1 cellular context compared by ENCODE assay signal in the genomic region with DNA sequence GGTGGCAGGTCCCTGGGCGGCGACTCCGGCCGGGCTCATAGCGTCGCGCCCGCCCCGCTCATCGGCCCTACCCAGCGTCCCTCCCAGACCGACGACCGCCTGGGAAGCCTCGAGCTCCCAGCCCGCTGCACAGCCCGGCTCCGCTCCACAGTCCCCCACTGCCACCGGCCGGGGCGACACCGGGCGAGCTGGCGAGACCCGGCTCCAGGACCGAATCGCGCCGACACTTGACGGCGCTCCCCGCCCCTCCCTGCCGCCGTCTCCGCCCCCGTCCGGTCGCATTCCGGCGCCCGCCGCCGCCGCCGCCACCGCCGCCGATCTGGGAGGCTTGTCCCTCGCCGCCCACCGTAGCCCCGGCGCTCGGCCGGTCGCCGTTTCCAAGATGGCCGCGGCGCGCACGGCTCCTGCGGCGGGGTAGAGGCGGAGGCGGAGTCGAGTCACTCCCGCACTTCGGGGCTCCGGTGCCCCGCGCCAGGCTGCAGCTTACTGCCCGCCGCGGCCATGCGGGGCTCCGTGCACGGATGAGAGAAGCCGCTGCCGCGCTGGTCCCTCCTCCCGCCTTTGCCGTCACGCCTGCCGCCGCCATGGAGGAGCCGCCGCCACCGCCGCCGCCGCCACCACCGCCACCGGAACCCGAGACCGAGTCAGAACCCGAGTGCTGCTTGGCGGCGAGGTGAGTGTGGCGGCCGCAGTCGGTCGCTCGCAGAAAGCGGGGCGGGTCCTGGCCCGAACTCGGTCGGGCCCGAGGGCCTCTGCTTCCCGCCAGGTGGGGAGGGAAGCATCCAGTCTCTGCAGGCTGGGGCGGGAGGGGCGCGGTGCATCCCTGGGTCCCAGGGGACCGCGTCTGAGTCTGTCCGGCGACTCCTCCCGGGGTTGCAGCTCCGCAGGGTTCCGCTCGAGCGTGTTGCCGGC.
TF ChIP-seq lines count a peak whose summit lies in the region.

A gene with protein sequence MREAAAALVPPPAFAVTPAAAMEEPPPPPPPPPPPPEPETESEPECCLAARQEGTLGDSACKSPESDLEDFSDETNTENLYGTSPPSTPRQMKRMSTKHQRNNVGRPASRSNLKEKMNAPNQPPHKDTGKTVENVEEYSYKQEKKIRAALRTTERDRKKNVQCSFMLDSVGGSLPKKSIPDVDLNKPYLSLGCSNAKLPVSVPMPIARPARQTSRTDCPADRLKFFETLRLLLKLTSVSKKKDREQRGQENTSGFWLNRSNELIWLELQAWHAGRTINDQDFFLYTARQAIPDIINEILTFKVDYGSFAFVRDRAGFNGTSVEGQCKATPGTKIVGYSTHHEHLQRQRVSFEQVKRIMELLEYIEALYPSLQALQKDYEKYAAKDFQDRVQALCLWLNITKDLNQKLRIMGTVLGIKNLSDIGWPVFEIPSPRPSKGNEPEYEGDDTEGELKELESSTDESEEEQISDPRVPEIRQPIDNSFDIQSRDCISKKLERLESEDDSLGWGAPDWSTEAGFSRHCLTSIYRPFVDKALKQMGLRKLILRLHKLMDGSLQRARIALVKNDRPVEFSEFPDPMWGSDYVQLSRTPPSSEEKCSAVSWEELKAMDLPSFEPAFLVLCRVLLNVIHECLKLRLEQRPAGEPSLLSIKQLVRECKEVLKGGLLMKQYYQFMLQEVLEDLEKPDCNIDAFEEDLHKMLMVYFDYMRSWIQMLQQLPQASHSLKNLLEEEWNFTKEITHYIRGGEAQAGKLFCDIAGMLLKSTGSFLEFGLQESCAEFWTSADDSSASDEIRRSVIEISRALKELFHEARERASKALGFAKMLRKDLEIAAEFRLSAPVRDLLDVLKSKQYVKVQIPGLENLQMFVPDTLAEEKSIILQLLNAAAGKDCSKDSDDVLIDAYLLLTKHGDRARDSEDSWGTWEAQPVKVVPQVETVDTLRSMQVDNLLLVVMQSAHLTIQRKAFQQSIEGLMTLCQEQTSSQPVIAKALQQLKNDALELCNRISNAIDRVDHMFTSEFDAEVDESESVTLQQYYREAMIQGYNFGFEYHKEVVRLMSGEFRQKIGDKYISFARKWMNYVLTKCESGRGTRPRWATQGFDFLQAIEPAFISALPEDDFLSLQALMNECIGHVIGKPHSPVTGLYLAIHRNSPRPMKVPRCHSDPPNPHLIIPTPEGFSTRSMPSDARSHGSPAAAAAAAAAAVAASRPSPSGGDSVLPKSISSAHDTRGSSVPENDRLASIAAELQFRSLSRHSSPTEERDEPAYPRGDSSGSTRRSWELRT (N-terminal part only) (plus strand): TSS at position 359 of the 912 bp plus-strand sequence. CDS start 163 bp downstream, at position 522.

TF ChIP-seq in GM12878, 131 proteins besides CTCF, POLR2A, EP300 and RAD21 (continues in another document):
- TF ChIP-seq NKRF (conservative IDR thresholded peaks at IDR 0.05) (peak; percentile 43; the same call in 1 of the 2 replicates), EZH2 (IDR thresholded peaks at IDR 0.05; ENCODE audit: borderline replicate concordance, control insufficient read depth, low read depth, low read length) (no peak), BACH1 (IDR thresholded peaks at IDR 0.05; ENCODE audit: borderline replicate concordance) (peak; percentile 66; the same call in 1 of the 2 replicates), ATF3 (IDR thresholded peaks at IDR 0.05; ENCODE audit: borderline replicate concordance, extremely low read depth, low read depth, low read length) (no peak), RBBP5 (conservative IDR thresholded peaks at IDR 0.05) (no peak), NRF1 (conservative IDR thresholded peaks at IDR 0.05; ENCODE audit: low read depth, low read length) (no peak), ZNF687 (IDR thresholded peaks at IDR 0.05) (peak; percentile 65), IRF3 (IDR thresholded peaks at IDR 0.05) (no peak), CEBPB (IDR thresholded peaks at IDR 0.05; ENCODE audit: borderline replicate concordance in 1 of 2, low read depth in 2 of 2, low read length in 2 of 2) (no peak), MYB (IDR thresholded peaks at IDR 0.05; ENCODE audit: borderline replicate concordance, low read depth, low read length) (no peak), SUPT20H (IDR thresholded peaks at IDR 0.05; ENCODE audit: borderline replicate concordance, control insufficient read depth, low read depth, low read length) (no peak), NR2F1 (conservative IDR thresholded peaks at IDR 0.05) (peak; percentile 44; the same call in 1 of the 2 replicates), ETV6 (conservative IDR thresholded peaks at IDR 0.05 in 1 of 2, IDR thresholded peaks at IDR 0.05 in 1 of 2; ENCODE audit: borderline replicate concordance in 1 of 2, low read depth in 1 of 2) (no peak), GATAD2B (conservative IDR thresholded peaks at IDR 0.05; ENCODE audit: low read depth) (peak; percentile 84; the same call in 1 of the 2 replicates)
- TF ChIP-seq, protein P1, sequence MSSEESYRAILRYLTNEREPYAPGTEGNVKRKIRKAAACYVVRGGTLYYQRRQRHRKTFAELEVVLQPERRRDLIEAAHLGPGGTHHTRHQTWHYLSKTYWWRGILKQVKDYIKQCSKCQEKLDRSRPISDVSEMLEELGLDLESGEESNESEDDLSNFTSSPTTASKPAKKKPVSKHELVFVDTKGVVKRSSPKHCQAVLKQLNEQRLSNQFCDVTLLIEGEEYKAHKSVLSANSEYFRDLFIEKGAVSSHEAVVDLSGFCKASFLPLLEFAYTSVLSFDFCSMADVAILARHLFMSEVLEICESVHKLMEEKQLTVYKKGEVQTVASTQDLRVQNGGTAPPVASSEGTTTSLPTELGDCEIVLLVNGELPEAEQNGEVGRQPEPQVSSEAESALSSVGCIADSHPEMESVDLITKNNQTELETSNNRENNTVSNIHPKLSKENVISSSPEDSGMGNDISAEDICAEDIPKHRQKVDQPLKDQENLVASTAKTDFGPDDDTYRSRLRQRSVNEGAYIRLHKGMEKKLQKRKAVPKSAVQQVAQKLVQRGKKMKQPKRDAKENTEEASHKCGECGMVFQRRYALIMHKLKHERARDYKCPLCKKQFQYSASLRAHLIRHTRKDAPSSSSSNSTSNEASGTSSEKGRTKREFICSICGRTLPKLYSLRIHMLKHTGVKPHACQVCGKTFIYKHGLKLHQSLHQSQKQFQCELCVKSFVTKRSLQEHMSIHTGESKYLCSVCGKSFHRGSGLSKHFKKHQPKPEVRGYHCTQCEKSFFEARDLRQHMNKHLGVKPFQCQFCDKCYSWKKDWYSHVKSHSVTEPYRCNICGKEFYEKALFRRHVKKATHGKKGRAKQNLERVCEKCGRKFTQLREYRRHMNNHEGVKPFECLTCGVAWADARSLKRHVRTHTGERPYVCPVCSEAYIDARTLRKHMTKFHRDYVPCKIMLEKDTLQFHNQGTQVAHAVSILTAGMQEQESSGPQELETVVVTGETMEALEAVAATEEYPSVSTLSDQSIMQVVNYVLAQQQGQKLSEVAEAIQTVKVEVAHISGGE (CRISPR knock-in tag; IDR thresholded peaks at IDR 0.05), result no peak
- TF ChIP-seq, protein P2, sequence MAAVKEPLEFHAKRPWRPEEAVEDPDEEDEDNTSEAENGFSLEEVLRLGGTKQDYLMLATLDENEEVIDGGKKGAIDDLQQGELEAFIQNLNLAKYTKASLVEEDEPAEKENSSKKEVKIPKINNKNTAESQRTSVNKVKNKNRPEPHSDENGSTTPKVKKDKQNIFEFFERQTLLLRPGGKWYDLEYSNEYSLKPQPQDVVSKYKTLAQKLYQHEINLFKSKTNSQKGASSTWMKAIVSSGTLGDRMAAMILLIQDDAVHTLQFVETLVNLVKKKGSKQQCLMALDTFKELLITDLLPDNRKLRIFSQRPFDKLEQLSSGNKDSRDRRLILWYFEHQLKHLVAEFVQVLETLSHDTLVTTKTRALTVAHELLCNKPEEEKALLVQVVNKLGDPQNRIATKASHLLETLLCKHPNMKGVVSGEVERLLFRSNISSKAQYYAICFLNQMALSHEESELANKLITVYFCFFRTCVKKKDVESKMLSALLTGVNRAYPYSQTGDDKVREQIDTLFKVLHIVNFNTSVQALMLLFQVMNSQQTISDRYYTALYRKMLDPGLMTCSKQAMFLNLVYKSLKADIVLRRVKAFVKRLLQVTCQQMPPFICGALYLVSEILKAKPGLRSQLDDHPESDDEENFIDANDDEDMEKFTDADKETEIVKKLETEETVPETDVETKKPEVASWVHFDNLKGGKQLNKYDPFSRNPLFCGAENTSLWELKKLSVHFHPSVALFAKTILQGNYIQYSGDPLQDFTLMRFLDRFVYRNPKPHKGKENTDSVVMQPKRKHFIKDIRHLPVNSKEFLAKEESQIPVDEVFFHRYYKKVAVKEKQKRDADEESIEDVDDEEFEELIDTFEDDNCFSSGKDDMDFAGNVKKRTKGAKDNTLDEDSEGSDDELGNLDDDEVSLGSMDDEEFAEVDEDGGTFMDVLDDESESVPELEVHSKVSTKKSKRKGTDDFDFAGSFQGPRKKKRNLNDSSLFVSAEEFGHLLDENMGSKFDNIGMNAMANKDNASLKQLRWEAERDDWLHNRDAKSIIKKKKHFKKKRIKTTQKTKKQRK (IDR thresholded peaks at IDR 0.05; ENCODE audit: low read depth, low read length), result no peak
- TF ChIP-seq, protein P3, sequence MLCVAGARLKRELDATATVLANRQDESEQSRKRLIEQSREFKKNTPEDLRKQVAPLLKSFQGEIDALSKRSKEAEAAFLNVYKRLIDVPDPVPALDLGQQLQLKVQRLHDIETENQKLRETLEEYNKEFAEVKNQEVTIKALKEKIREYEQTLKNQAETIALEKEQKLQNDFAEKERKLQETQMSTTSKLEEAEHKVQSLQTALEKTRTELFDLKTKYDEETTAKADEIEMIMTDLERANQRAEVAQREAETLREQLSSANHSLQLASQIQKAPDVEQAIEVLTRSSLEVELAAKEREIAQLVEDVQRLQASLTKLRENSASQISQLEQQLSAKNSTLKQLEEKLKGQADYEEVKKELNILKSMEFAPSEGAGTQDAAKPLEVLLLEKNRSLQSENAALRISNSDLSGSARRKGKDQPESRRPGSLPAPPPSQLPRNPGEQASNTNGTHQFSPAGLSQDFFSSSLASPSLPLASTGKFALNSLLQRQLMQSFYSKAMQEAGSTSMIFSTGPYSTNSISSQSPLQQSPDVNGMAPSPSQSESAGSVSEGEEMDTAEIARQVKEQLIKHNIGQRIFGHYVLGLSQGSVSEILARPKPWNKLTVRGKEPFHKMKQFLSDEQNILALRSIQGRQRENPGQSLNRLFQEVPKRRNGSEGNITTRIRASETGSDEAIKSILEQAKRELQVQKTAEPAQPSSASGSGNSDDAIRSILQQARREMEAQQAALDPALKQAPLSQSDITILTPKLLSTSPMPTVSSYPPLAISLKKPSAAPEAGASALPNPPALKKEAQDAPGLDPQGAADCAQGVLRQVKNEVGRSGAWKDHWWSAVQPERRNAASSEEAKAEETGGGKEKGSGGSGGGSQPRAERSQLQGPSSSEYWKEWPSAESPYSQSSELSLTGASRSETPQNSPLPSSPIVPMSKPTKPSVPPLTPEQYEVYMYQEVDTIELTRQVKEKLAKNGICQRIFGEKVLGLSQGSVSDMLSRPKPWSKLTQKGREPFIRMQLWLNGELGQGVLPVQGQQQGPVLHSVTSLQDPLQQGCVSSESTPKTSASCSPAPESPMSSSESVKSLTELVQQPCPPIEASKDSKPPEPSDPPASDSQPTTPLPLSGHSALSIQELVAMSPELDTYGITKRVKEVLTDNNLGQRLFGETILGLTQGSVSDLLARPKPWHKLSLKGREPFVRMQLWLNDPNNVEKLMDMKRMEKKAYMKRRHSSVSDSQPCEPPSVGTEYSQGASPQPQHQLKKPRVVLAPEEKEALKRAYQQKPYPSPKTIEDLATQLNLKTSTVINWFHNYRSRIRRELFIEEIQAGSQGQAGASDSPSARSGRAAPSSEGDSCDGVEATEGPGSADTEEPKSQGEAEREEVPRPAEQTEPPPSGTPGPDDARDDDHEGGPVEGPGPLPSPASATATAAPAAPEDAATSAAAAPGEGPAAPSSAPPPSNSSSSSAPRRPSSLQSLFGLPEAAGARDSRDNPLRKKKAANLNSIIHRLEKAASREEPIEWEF (IDR thresholded peaks at IDR 0.05; ENCODE audit: insufficient replicate concordance, low read depth, low read length), result no peak
